Comparison of ENCODE assay signal across 9 cellular contexts in the genomic region with DNA sequence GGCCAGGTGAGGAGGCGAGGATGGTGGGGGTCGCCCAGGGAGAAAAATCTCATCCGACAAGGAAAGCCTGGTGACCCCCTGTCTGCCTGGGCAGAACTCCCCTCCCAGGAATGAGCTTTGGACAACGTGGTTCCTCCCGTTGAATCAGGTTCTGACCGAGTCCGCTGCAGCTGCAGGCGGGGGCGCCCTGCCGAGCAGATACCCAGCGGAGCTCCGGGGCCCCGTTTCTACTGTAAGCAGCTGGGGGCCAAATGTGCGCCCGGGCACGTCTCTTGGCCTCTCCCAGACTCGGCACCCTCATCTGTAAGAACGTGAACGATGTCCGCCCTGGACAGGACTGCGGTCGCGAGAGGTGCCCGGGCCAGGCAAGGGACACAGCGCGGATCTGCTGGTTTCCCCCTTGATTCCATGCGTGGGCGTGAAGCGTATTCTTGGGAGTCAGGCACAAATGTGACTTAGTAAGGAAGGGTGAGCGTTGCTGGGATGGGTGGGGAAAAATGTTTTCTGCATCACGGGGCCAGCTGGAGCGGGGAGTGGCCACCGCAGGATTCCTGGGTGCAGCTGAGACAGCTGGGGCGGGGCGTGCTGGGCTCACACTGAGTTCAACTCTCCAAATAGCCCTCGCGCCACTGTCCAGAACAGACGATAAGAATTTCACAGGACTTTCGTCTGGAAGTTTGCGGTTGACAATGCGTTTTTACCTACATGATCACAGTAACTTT. TPM values are rescaled to one million over a fixed set of nuclear protein-coding genes. Genes with fewer than 3 reads are reported as not detected.
DNase-seq lines count a peak whose midpoint lies in the region; ATAC-seq and TF ChIP-seq lines count a peak whose summit lies in the region.
"Had no signal": no experiment of that assay in that cellular context is flagged by ENCODE, and none has a peak within 500 bp of the region (broad histone marks: within the 10 kb centered on the region; RNA-seq: fewer than 3 reads in every experiment).

No MANE protein-coding gene starts in this region.

- H3K4me1 ChIP-seq in GM23338 (ENCODE audit: insufficient read depth) (peaks cover 15% of the 10 kb centered on the region), prostate gland (replicated peaks) (no peaks in the 10 kb centered on the region)

- H3K27me3 ChIP-seq in GM23338 (ENCODE audit: insufficient read depth) = peaks cover 28% of the 10 kb centered on the region
- no peaks in the 10 kb centered on the region for H3K27me3 ChIP-seq in prostate gland (replicated peaks; ENCODE audit: insufficient read depth)

- intact Hi-C loops in cardiac septum (cut with DNase I) = loop anchor here (5.0 kb wide), 1 partner anchor 369 kb away; a partner anchor contains a TSS
- intact Hi-C loops in prostate gland (cut with DNase I) = loop anchor here (1.0 kb wide), 1 partner anchor 19 kb away; no protein-coding TSS in a partner anchor

- no peaks in the 10 kb centered on the region for H4K20me1 ChIP-seq in GM23338 (replicated peaks; ENCODE audit: insufficient read depth)

- H3K4me3 ChIP-seq in GM23338 = peak overlapping the region; percentile 81
- peak overlapping the region; percentile 30 to 33 for H3K4me3 ChIP-seq in prostate gland

- no peaks in the 10 kb centered on the region for H3K79me2 ChIP-seq in GM23338 (replicated peaks; ENCODE audit: insufficient read depth)

- H3K9me3 ChIP-seq in prostate gland = no peaks in the 10 kb centered on the region

- H2AFZ ChIP-seq in GM23338 = peak overlapping the region; percentile 96

- peak overlapping the region; percentile 89 for H3K4me2 ChIP-seq in GM23338

- peak; percentile 63 for TF ChIP-seq POLR2A in prostate gland (IDR thresholded peaks at IDR 0.05)

- CTCF ChIA-PET in WTC11 (lab: Charles Lee) = interaction anchor here (0.5 to 4.4 kb wide), 18 partner anchors 9 to 588 kb away, joined by 3 to 81 read pairs (median 6); a partner anchor contains a TSS

- H3K9me3 Mint-ChIP-seq in GM23338 (no peaks in the 10 kb centered on the region; the same call in 2 of the 3 replicates), WTC11 (no peaks in the 10 kb centered on the region)
- H3K9me3 Mint-ChIP-seq: memory B cell had no signal

- no peak for TF ChIP-seq CTCF in GM23338 (conservative IDR thresholded peaks at IDR 0.05; ENCODE audit: low read depth in 2 of 2)
- no peak for TF ChIP-seq CTCF in WTC11 (IDR thresholded peaks at IDR 0.05)
- no peak for TF ChIP-seq CTCF in prostate gland (IDR thresholded peaks at IDR 0.05)

- H3K27me3 Mint-ChIP-seq in GM23338 (ENCODE audit: insufficient read depth, low read depth, poor library complexity) (peaks cover 29% of the 10 kb centered on the region), WTC11 (ENCODE audit: low read depth) (peaks cover 33% of the 10 kb centered on the region)

- H3K9me2 ChIP-seq in GM23338 (ENCODE audit: insufficient read depth) = no peaks in the 10 kb centered on the region

- DNase-seq in GM23338 (ENCODE audit: low spot score) (peak; percentile 66), WTC11 (ENCODE audit: low spot score) (peak; percentile 57), cardiac septum (ENCODE audit: low spot score) (peak; percentile 86), prostate gland (ENCODE audit: low spot score) (peak; percentile 47), cerebellar nuclear complex (lab: John Stamatoyannopoulos, UW) (no peak), NAMALWA (ENCODE audit: low spot score) (no peak), NCI-H1436 (lab: John Stamatoyannopoulos, UW) (no peak)

- POLR2A ChIA-PET in WTC11 (lab: Charles Lee) = interaction anchor here (0.6 to 2.2 kb wide), 9 partner anchors 9 to 90 kb away, joined by 3 to 10 read pairs (median 5); a partner anchor contains a TSS

- 1% methylated on average over 31 of the region's 41 CpGs for WGBS in prostate gland

- peak overlapping the region; percentile 78 for H3K4me3 Mint-ChIP-seq in GM23338
- peak overlapping the region; percentile 82 for H3K4me3 Mint-ChIP-seq in WTC11
- H3K4me3 Mint-ChIP-seq: memory B cell had no signal

- H3K4me1 Mint-ChIP-seq in GM23338 (peaks cover 28% of the 10 kb centered on the region), WTC11 (peaks cover 36% of the 10 kb centered on the region)
- H3K4me1 Mint-ChIP-seq: memory B cell had no signal

- H3K36me3 ChIP-seq in GM23338 (ENCODE audit: insufficient read depth) (no peaks in the 10 kb centered on the region), prostate gland (no peaks in the 10 kb centered on the region)

- peaks cover 12% of the 10 kb centered on the region for H3F3A ChIP-seq in GM23338 (replicated peaks; ENCODE audit: low read depth)

- H3K27ac ChIP-seq in GM23338 (ENCODE audit: low read depth) = no peak overlapping the region
- peak overlapping the region; percentile 65 to 75 for H3K27ac ChIP-seq in prostate gland

- H3K27ac Mint-ChIP-seq in GM23338 = no peak overlapping the region
- peak overlapping the region; percentile 55 for H3K27ac Mint-ChIP-seq in WTC11
- H3K27ac Mint-ChIP-seq: memory B cell had no signal

- H3K36me3 Mint-ChIP-seq in GM23338 (ENCODE audit: low read depth) (no peaks in the 10 kb centered on the region; the same call in 2 of the 3 replicates), WTC11 (no peaks in the 10 kb centered on the region)
- H3K36me3 Mint-ChIP-seq: memory B cell had no signal

- ATAC-seq in GM23338 (peak; percentile 37), WTC11 (peak; percentile 9), HG02642 (IDR thresholded peaks at IDR 0.05; ENCODE audit: poor library complexity, unreplicated experiment) (no peak)

TF ChIP-seq in GM23338, 12 proteins besides CTCF, POLR2A, EP300 and RAD21:
- TF ChIP-seq CREB1 (CRISPR knock-in tag; IDR thresholded peaks at IDR 0.05; ENCODE audit: low read depth) (no peak), JUNB (IDR thresholded peaks at IDR 0.05; ENCODE audit: unreplicated experiment) (no peak), POLR2AphosphoS5 (IDR thresholded peaks at IDR 0.05; ENCODE audit: low read depth) (no peak), NANOG (IDR thresholded peaks at IDR 0.05; ENCODE audit: borderline replicate concordance) (no peak), EZH2 (IDR thresholded peaks at IDR 0.05; ENCODE audit: low read depth, unreplicated experiment) (peak; percentile 9)

TF ChIP-seq in WTC11, 78 proteins besides CTCF, POLR2A, EP300 and RAD21:
- peak; percentile 27; the same call in 1 of the 2 replicates for TF ChIP-seq SP1 (CRISPR knock-in tag; conservative IDR thresholded peaks at IDR 0.05)
- TF ChIP-seq TP53 (CRISPR knock-in tag; IDR thresholded peaks at IDR 0.05) = no peak
- TF ChIP-seq MYBL2 (CRISPR knock-in tag; IDR thresholded peaks at IDR 0.05) = 0 out of 2 replicates have a peak, but pooled peaks have one; percentile 2
- TF ChIP-seq, protein P1, sequence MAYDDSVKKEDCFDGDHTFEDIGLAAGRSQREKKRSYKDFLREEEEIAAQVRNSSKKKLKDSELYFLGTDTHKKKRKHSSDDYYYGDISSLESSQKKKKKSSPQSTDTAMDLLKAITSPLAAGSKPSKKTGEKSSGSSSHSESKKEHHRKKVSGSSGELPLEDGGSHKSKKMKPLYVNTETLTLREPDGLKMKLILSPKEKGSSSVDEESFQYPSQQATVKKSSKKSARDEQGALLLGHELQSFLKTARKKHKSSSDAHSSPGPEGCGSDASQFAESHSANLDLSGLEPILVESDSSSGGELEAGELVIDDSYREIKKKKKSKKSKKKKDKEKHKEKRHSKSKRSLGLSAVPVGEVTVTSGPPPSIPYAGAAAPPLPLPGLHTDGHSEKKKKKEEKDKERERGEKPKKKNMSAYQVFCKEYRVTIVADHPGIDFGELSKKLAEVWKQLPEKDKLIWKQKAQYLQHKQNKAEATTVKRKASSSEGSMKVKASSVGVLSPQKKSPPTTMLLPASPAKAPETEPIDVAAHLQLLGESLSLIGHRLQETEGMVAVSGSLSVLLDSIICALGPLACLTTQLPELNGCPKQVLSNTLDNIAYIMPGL (CRISPR knock-in tag; IDR thresholded peaks at IDR 0.05) = 0 out of 2 replicates have a peak, but pooled peaks have one; percentile 12
- TF ChIP-seq, protein P2, sequence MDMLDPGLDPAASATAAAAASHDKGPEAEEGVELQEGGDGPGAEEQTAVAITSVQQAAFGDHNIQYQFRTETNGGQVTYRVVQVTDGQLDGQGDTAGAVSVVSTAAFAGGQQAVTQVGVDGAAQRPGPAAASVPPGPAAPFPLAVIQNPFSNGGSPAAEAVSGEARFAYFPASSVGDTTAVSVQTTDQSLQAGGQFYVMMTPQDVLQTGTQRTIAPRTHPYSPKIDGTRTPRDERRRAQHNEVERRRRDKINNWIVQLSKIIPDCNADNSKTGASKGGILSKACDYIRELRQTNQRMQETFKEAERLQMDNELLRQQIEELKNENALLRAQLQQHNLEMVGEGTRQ (CRISPR knock-in tag; IDR thresholded peaks at IDR 0.05) = peak; percentile 43; the same call in 1 of the 2 replicates
TF ChIP-seq in WTC11: peak in this region for 4.

RNA-seq across cellular contexts. Expression of a gene that starts 20.2 kb away (rescaled TPM):
- 282 and 329 TPM in 2 replicates for total RNA-seq in GM23338 (2014; rRNA removed; shearing (Covaris generic))
- polyA plus RNA-seq in GM23338 (2016; fragmentation: Nextera tagmentation; extraction: Ambion mirVana) = 136 and 148 TPM in 2 replicates
- 137 to 240 TPM (median 149 TPM) in 3 replicates for total RNA-seq in WTC11 (2021)
- 155 TPM for total RNA-seq in cardiac septum
- 100 to 1,000 TPM in 1 of 2 donors, 10 to 100 TPM in 1; 51.9 to 133 TPM for total RNA-seq in prostate gland

RNA-seq across cellular contexts. Expression of a gene that starts 33.7 kb away (rescaled TPM):
- not detected in 2 replicates for total RNA-seq in GM23338 (2014; rRNA removed; shearing (Covaris generic))
- polyA plus RNA-seq in GM23338 (2016; fragmentation: Nextera tagmentation; extraction: Ambion mirVana) = 0.45 TPM in 1 of 2 replicates, not detected in the other
- total RNA-seq in WTC11 (2021) (0.23 to 0.50 TPM (median 0.23 TPM) in 3 replicates), cardiac septum (0.40 TPM), prostate gland (not detected)

Comparison
In these comparisons a context has a peak if more than half of its experiments do, and no peak if none do; other contexts are left out.
1. DNase-seq: peak in GM23338 (single experiment), WTC11 (single experiment), cardiac septum (single experiment) and prostate gland (single experiment); none in cerebellar nuclear complex (0 of 2), NAMALWA (single experiment) and NCI-H1436 (single experiment).